1 cellular context compared by ENCODE assay signal in the genomic region with DNA sequence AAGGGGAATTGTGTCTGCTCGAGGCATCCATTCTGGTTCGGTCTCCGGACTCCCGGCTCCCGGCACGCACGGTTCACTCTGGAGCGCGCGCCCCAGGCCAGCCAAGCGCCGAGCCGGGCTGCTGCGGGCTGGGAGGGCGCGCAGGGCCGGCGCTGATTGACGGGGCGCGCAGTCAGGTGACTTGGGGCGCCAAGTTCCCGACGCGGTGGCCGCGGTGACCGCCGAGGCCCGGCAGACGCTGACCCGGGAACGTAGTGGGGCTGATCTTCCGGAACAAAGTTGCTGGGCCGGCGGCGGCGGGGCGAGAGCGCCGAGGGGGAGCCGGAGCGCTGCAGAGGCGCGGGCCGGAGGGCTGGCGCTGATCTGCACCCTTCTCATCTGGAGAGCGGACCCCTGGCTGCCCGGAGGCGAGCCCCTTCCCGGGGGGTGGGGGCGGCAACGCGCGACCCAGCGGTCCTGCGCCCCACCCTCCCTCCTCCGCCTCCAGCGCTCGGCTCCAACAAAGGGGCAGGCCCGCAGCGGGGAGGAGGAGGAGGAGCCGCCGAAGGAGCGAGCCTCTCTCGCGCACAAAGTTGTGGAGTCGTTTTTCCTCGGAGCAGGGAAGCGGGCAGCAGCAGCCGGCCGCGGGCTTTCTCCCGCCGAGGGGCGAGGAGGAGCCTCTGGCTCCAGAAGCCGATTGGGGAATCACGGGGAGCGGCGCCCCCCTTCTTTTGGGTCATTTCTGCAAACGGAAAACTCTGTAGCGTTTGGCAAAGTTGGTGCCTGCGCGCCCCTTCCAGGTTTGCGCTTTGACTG.
TF ChIP-seq lines count a peak whose summit lies in the region.

Gene UTRN, plus strand, starts transcription at position 583 of the 795 bp plus-strand sequence. CDS start 6,494 bp downstream, outside the sequence.

TF ChIP-seq in HepG2, 621 proteins besides CTCF, POLR2A, EP300 and RAD21 (continued from another document and continues in another):
- no peak for TF ChIP-seq GMEB2 (CRISPR knock-in tag; IDR thresholded peaks at IDR 0.05; ENCODE audit: low read depth)
- TF ChIP-seq ZNF10 (CRISPR knock-in tag; IDR thresholded peaks at IDR 0.05; ENCODE audit: borderline replicate concordance, low read depth), result no peak
- no peak; the same call in 1 of the 2 replicates for TF ChIP-seq ZBTB1 (CRISPR knock-in tag; IDR thresholded peaks at IDR 0.05; ENCODE audit: borderline replicate concordance)
- peak; percentile 99 for TF ChIP-seq MTERF4 (CRISPR knock-in tag; IDR thresholded peaks at IDR 0.05)
- TF ChIP-seq ZNF44 (CRISPR knock-in tag; IDR thresholded peaks at IDR 0.05), result peak; percentile 57; the same call in 1 of the 2 replicates
- TF ChIP-seq ATF6 (CRISPR knock-in tag; conservative IDR thresholded peaks at IDR 0.05), result no peak
- TF ChIP-seq, protein P1, sequence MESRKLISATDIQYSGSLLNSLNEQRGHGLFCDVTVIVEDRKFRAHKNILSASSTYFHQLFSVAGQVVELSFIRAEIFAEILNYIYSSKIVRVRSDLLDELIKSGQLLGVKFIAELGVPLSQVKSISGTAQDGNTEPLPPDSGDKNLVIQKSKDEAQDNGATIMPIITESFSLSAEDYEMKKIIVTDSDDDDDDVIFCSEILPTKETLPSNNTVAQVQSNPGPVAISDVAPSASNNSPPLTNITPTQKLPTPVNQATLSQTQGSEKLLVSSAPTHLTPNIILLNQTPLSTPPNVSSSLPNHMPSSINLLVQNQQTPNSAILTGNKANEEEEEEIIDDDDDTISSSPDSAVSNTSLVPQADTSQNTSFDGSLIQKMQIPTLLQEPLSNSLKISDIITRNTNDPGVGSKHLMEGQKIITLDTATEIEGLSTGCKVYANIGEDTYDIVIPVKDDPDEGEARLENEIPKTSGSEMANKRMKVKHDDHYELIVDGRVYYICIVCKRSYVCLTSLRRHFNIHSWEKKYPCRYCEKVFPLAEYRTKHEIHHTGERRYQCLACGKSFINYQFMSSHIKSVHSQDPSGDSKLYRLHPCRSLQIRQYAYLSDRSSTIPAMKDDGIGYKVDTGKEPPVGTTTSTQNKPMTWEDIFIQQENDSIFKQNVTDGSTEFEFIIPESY (CRISPR knock-in tag; IDR thresholded peaks at IDR 0.05), result peak; percentile 35; the same call in 1 of the 2 replicates
- TF ChIP-seq ZNF253 (CRISPR knock-in tag; IDR thresholded peaks at IDR 0.05; ENCODE audit: borderline replicate concordance), result peak; percentile 97
- peak; percentile 4; the same call in 1 of the 2 replicates for TF ChIP-seq KDM6A (CRISPR knock-in tag; IDR thresholded peaks at IDR 0.05; ENCODE audit: low read depth)
- no peak for TF ChIP-seq NFRKB (IDR thresholded peaks at IDR 0.05)
- peak; percentile 35; the same call in 1 of the 2 replicates for TF ChIP-seq ELF1 (CRISPR knock-in tag; IDR thresholded peaks at IDR 0.05)
- peak; percentile 31 for TF ChIP-seq ZEB1 (IDR thresholded peaks at IDR 0.05; ENCODE audit: insufficient replicate concordance, low read depth)
- peak; percentile 89 for TF ChIP-seq TARDBP (CRISPR knock-in tag; IDR thresholded peaks at IDR 0.05)
- TF ChIP-seq, protein P2, sequence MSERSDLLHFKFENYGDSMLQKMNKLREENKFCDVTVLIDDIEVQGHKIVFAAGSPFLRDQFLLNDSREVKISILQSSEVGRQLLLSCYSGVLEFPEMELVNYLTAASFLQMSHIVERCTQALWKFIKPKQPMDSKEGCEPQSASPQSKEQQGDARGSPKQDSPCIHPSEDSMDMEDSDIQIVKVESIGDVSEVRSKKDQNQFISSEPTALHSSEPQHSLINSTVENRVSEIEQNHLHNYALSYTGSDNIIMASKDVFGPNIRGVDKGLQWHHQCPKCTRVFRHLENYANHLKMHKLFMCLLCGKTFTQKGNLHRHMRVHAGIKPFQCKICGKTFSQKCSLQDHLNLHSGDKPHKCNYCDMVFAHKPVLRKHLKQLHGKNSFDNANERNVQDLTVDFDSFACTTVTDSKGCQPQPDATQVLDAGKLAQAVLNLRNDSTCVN (CRISPR knock-in tag; IDR thresholded peaks at IDR 0.05; ENCODE audit: borderline replicate concordance), result peak; percentile 54; the same call in 1 of the 2 replicates
- peak; percentile 55 for TF ChIP-seq NFYB (CRISPR knock-in tag; IDR thresholded peaks at IDR 0.05)
- peak; percentile 99 for TF ChIP-seq DNMT1 (CRISPR knock-in tag; IDR thresholded peaks at IDR 0.05)
- no peak; the same call in 1 of the 2 replicates for TF ChIP-seq ZNF589 (CRISPR knock-in tag; conservative IDR thresholded peaks at IDR 0.05)
- TF ChIP-seq, protein P3, sequence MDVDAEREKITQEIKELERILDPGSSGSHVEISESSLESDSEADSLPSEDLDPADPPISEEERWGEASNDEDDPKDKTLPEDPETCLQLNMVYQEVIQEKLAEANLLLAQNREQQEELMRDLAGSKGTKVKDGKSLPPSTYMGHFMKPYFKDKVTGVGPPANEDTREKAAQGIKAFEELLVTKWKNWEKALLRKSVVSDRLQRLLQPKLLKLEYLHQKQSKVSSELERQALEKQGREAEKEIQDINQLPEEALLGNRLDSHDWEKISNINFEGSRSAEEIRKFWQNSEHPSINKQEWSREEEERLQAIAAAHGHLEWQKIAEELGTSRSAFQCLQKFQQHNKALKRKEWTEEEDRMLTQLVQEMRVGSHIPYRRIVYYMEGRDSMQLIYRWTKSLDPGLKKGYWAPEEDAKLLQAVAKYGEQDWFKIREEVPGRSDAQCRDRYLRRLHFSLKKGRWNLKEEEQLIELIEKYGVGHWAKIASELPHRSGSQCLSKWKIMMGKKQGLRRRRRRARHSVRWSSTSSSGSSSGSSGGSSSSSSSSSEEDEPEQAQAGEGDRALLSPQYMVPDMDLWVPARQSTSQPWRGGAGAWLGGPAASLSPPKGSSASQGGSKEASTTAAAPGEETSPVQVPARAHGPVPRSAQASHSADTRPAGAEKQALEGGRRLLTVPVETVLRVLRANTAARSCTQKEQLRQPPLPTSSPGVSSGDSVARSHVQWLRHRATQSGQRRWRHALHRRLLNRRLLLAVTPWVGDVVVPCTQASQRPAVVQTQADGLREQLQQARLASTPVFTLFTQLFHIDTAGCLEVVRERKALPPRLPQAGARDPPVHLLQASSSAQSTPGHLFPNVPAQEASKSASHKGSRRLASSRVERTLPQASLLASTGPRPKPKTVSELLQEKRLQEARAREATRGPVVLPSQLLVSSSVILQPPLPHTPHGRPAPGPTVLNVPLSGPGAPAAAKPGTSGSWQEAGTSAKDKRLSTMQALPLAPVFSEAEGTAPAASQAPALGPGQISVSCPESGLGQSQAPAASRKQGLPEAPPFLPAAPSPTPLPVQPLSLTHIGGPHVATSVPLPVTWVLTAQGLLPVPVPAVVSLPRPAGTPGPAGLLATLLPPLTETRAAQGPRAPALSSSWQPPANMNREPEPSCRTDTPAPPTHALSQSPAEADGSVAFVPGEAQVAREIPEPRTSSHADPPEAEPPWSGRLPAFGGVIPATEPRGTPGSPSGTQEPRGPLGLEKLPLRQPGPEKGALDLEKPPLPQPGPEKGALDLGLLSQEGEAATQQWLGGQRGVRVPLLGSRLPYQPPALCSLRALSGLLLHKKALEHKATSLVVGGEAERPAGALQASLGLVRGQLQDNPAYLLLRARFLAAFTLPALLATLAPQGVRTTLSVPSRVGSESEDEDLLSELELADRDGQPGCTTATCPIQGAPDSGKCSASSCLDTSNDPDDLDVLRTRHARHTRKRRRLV (CRISPR knock-in tag; IDR thresholded peaks at IDR 0.05), result no peak
- TF ChIP-seq MTA3 (CRISPR knock-in tag; IDR thresholded peaks at IDR 0.05), result no peak
- TF ChIP-seq RFX1 (IDR thresholded peaks at IDR 0.05), result no peak
- peak; percentile 32; the same call in 1 of the 2 replicates for TF ChIP-seq KDM5A (IDR thresholded peaks at IDR 0.05; ENCODE audit: borderline replicate concordance, low read length)
- TF ChIP-seq MEIS2 (CRISPR knock-in tag; IDR thresholded peaks at IDR 0.05), result peak; percentile 97
- TF ChIP-seq ZNF292 (CRISPR knock-in tag; IDR thresholded peaks at IDR 0.05; ENCODE audit: borderline replicate concordance, low read depth), result no peak
- peak; percentile 98 for TF ChIP-seq ZNF709 (CRISPR knock-in tag; IDR thresholded peaks at IDR 0.05)
- TF ChIP-seq RARA (CRISPR knock-in tag; IDR thresholded peaks at IDR 0.05), result peak; percentile 27
- peak; percentile 94 for TF ChIP-seq ZNF501 (CRISPR knock-in tag; IDR thresholded peaks at IDR 0.05)
- TF ChIP-seq CEBPB (IDR thresholded peaks at IDR 0.05; ENCODE audit: borderline replicate concordance, low read depth, low read length), result no peak
- peak; percentile 98 for TF ChIP-seq ARID2 (CRISPR knock-in tag; IDR thresholded peaks at IDR 0.05; ENCODE audit: borderline replicate concordance)
- TF ChIP-seq ZNF788 (CRISPR knock-in tag; IDR thresholded peaks at IDR 0.05; ENCODE audit: borderline replicate concordance), result peak; percentile 97
- no peak for TF ChIP-seq MBNL3 (CRISPR knock-in tag; conservative IDR thresholded peaks at IDR 0.05)
- TF ChIP-seq ZNF619 (CRISPR knock-in tag; IDR thresholded peaks at IDR 0.05), result peak; percentile 85
- peak; percentile 85 for TF ChIP-seq ASH2L (IDR thresholded peaks at IDR 0.05; ENCODE audit: insufficient read length, low read depth, low read length)
- peak; percentile 96 for TF ChIP-seq ZNF883 (CRISPR knock-in tag; IDR thresholded peaks at IDR 0.05; ENCODE audit: not compliant biosample characterization)
- TF ChIP-seq HDAC2 (CRISPR knock-in tag; IDR thresholded peaks at IDR 0.05), result peak; percentile 58
- peak; percentile 66 for TF ChIP-seq KAT8 (CRISPR knock-in tag; IDR thresholded peaks at IDR 0.05)
- peak; percentile 95 to 96 for TF ChIP-seq HMGXB4 (CRISPR knock-in tag; IDR thresholded peaks at IDR 0.05; ENCODE audit: borderline replicate concordance in 1 of 2, low read depth in 1 of 2)
